ENCODE assay signal across 10 cellular contexts in genomic region chr2:219661197-219661954, GRCh38. TPM values are rescaled to one million over a fixed set of nuclear protein-coding genes. Genes with fewer than 3 reads are reported as not detected.
DNase-seq lines count a peak whose midpoint lies in the region; ATAC-seq, FAIRE-seq and TF ChIP-seq lines count a peak whose summit lies in the region.
"Had no signal": no experiment of that assay in that cellular context is flagged by ENCODE, and none has a peak within 500 bp of the region (broad histone marks: within the 10 kb centered on the region; RNA-seq: fewer than 3 reads in every experiment).

No MANE protein-coding gene starts in this region.

- 0% methylated on average over 7 of the region's 7 CpGs for WGBS in HepG2 (ENCODE audit: low lambda C conversion rate)
- WGBS in right lobe of liver (ENCODE audit: insufficient coverage, low coverage, low lambda C conversion rate, missing lambda C conversion rate): 26% methylated on average over 7 of the region's 7 CpGs

- no peak for TF ChIP-seq RAD21 in HepG2 (CRISPR knock-in tag; IDR thresholded peaks at IDR 0.05)

- no peaks in the 10 kb centered on the region for H4K20me1 ChIP-seq in HepG2 (ENCODE audit: insufficient read depth, low read length)

- in situ Hi-C loops in HepG2 (cut with HindIII; ENCODE audit: extremely low pct_ligation_motif_present, low pct_unique_long_range_greater_than_20kb): no loop called here

- H3K9ac ChIP-seq in HepG2 (ENCODE audit: insufficient read depth, low read depth, low read length): no peak overlapping the region

- no peak for TF ChIP-seq EP300 in HepG2 (IDR thresholded peaks at IDR 0.05; ENCODE audit: low read depth in 2 of 2, low read length in 2 of 2)
- TF ChIP-seq EP300 in HepG2 (CRISPR knock-in tag; IDR thresholded peaks at IDR 0.05; ENCODE audit: borderline replicate concordance): no peak

- H3K36me3 ChIP-seq in HepG2 (replicated peaks in 1 of 2; ENCODE audit: control insufficient read depth in 1 of 2, insufficient read depth in 2 of 2, low read length in 2 of 2) (no peaks in the 10 kb centered on the region), right lobe of liver (no peaks in the 10 kb centered on the region), vagina (no peaks in the 10 kb centered on the region)
- H3K36me3 ChIP-seq: left ventricle myocardium inferior had no signal

- TF ChIP-seq POLR2A in HepG2 (IDR thresholded peaks at IDR 0.05; ENCODE audit: insufficient read depth in 1 of 2, low read depth in 2 of 2, low read length in 2 of 2) (no peak), right lobe of liver (IDR thresholded peaks at IDR 0.05) (no peak), vagina (IDR thresholded peaks at IDR 0.05) (no peak)

- peak overlapping the region; percentile 14 for H3K4me2 ChIP-seq in HepG2 (ENCODE audit: low read depth, low read length)

- peak; percentile 24 for DNase-seq in HepG2 (ENCODE audit: low spot score)
- DNase-seq in right lobe of liver: no peak
- DNase-seq in amniotic epithelial cell (ENCODE audit: low read depth): peak; percentile 86
- peak; percentile 16 to 46 for DNase-seq in vagina (ENCODE audit: extremely low spot score in 2 of 2)
- DNase-seq in HPDE6-E6E7 (ENCODE audit: extremely low spot score): no peak
- DNase-seq in COLO668 (lab: John Stamatoyannopoulos, UW; ENCODE audit: unreplicated experiment): no peak
- no peak for DNase-seq in amniotic stem cell (lab: John Stamatoyannopoulos, UW)
- DNase-seq: left ventricle myocardium inferior, NCI-H2171 treated with DMSO at 0.1 percent for 48 hours had no signal

- TF ChIP-seq CTCF in HepG2 (CRISPR knock-in tag; IDR thresholded peaks at IDR 0.05) (no peak), right lobe of liver (IDR thresholded peaks at IDR 0.05) (no peak), vagina (IDR thresholded peaks at IDR 0.05) (no peak)

- H2AFZ ChIP-seq in HepG2 (ENCODE audit: low read length): no peak overlapping the region

- no peaks in the 10 kb centered on the region for H3K79me2 ChIP-seq in HepG2 (ENCODE audit: insufficient read depth, low read length)

- peaks cover 16% of the 10 kb centered on the region for H3K4me1 ChIP-seq in HepG2 (ENCODE audit: insufficient read depth, low read length)
- no peaks in the 10 kb centered on the region for H3K4me1 ChIP-seq in right lobe of liver
- H3K4me1 ChIP-seq in vagina: peaks cover 8% of the 10 kb centered on the region

- H3K9me3 ChIP-seq in HepG2 (ENCODE audit: low read length) (peaks cover 24% of the 10 kb centered on the region), right lobe of liver (no peaks in the 10 kb centered on the region), vagina (no peaks in the 10 kb centered on the region)

- CTCF ChIA-PET in HepG2 (lab: Yijun Ruan, JAX; ENCODE audit: low intra/inter-chr PET ratio, low total read pairs): no interaction called here

- no peak overlapping the region for H3K4me3 ChIP-seq in HepG2 (replicated peaks in 1 of 3; ENCODE audit: insufficient read depth in 1 of 3, low read depth in 2 of 3, low read length in 3 of 3)
- no peak overlapping the region for H3K4me3 ChIP-seq in right lobe of liver
- no peak overlapping the region for H3K4me3 ChIP-seq in vagina
- H3K4me3 ChIP-seq: left ventricle myocardium inferior had no signal

- intact Hi-C loops in HepG2 (cut with micrococcal nuclease; ENCODE audit: unreplicated experiment) (no loop called here), right lobe of liver (cut with DNase I) (no loop called here), vagina (cut with DNase I) (no loop called here)

- H3K27ac ChIP-seq in HepG2 (ENCODE audit: extremely low read length, insufficient read depth, low read length) (no peak overlapping the region), right lobe of liver (no peak overlapping the region), vagina (no peak overlapping the region)
- H3K27ac ChIP-seq: left ventricle myocardium inferior had no signal

- POLR2A ChIA-PET in HepG2 (lab: Yijun Ruan, JAX): no interaction called here

- peaks cover 4% of the 10 kb centered on the region in 2 experiments; a peak in 3 of 5 replicates for H3K27me3 ChIP-seq in HepG2 (ENCODE audit: control insufficient read depth in 1 of 2, insufficient read depth in 2 of 2, low read length in 2 of 2)
- no peaks in the 10 kb centered on the region for H3K27me3 ChIP-seq in right lobe of liver
- H3K27me3 ChIP-seq in vagina: no peaks in the 10 kb centered on the region

- ATAC-seq in HepG2 (peak; percentile 62), right lobe of liver (no peak), HG03025 (IDR thresholded peaks at IDR 0.05; ENCODE audit: low FRiP score, unreplicated experiment) (peak; percentile 86)

- no TSS peak for BruUV-seq in HepG2 (replicated peaks; lab: Mats Ljungman, UMichigan)

- FAIRE-seq in HepG2 (lab: Jason Lieb, UNC): peak; percentile 30

TF ChIP-seq in HepG2, 621 proteins besides CTCF, POLR2A, EP300 and RAD21:
- TF ChIP-seq SETDB1 (CRISPR knock-in tag; IDR thresholded peaks at IDR 0.05; ENCODE audit: borderline replicate concordance): peak; percentile 95; the same call in 1 of the 2 replicates
- TF ChIP-seq FOXJ3 (CRISPR knock-in tag; IDR thresholded peaks at IDR 0.05; ENCODE audit: borderline replicate concordance): no peak
- TF ChIP-seq NFE2 (CRISPR knock-in tag; IDR thresholded peaks at IDR 0.05): no peak
- TF ChIP-seq KLF15 (CRISPR knock-in tag; IDR thresholded peaks at IDR 0.05; ENCODE audit: borderline replicate concordance): no peak
- TF ChIP-seq ZNF430 (CRISPR knock-in tag; IDR thresholded peaks at IDR 0.05): no peak
- TF ChIP-seq ZNF274 (CRISPR knock-in tag; IDR thresholded peaks at IDR 0.05): no peak

RNA-seq across cellular contexts. Expression of gene SLC4A3, which starts 33.9 kb away (rescaled TPM):
- total RNA-seq in HepG2 (2016; rRNA removed; fragmentation: Illumina TruSeq; extraction: Trizol) (0.10 and 0.18 TPM in 2 replicates), right lobe of liver (under 1 TPM in 5 of 6 experiments, not detected in 1; 0.14 to 0.42 (median 0.27) TPM), vagina (13.5 TPM)
- total RNA-seq in HepG2 (2016; cell fraction: cytosol; rRNA removed; fragmentation: Illumina TruSeq; extraction: Trizol; ENCODE audit: low read depth): not detected in 2 replicates
- 0.13 and 0.22 TPM in 2 replicates for total RNA-seq in HepG2 (2016; cell fraction: insoluble cytoplasmic fraction; rRNA removed; fragmentation: Illumina TruSeq; extraction: Trizol)
- not detected in 2 replicates for total RNA-seq in HepG2 (2016; cell fraction: membrane; rRNA removed; fragmentation: Illumina TruSeq; extraction: Trizol)
- 0.22 and 0.53 TPM in 2 replicates for total RNA-seq in HepG2 (2016; cell fraction: nucleus; rRNA removed; fragmentation: Illumina TruSeq; extraction: Trizol)
- 0.95 and 1.2 TPM in 2 replicates for polyA plus RNA-seq in HepG2 (2011; rRNA removed)
- 0.55 and 0.62 TPM in 2 replicates for polyA plus RNA-seq in HepG2 (2011; cell fraction: cytosol; rRNA removed)
- polyA plus RNA-seq in HepG2 (2011; cell fraction: nucleus; rRNA removed): 10.4 and 15.1 TPM in 2 replicates
- 0.32 and 0.75 TPM in 2 replicates for polyA plus RNA-seq in HepG2 (2012)
- polyA plus RNA-seq in HepG2 (2016; cell fraction: cytosol; fragmentation: Illumina TruSeq; extraction: Trizol; ENCODE audit: low read depth): 0.05 TPM in 1 of 2 replicates, not detected in the other
- 0.17 TPM in 1 of 2 replicates, not detected in the other for polyA plus RNA-seq in HepG2 (2016; cell fraction: insoluble cytoplasmic fraction; fragmentation: Illumina TruSeq; extraction: Trizol; ENCODE audit: low read depth)
- 0.13 TPM in 1 of 2 replicates, not detected in the other for polyA plus RNA-seq in HepG2 (2016; cell fraction: membrane; fragmentation: Illumina TruSeq; extraction: Trizol; ENCODE audit: low read depth)
- polyA plus RNA-seq in HepG2 (2016; cell fraction: nucleus; fragmentation: Illumina TruSeq; extraction: Trizol; ENCODE audit: insufficient read depth, low read depth): 0.52 and 0.57 TPM in 2 replicates
- 1.2 TPM in 1 of 2 replicates, not detected in the other for polyA minus RNA-seq in HepG2 (2011; rRNA and poly(A)+ RNA removed; ENCODE audit: low replicate concordance)
- 0.70 TPM in 1 of 2 replicates, not detected in the other for polyA minus RNA-seq in HepG2 (2011; cell fraction: cytosol; rRNA and poly(A)+ RNA removed)
- 2.1 and 2.6 TPM in 2 replicates for polyA minus RNA-seq in HepG2 (2011; cell fraction: nucleus; rRNA and poly(A)+ RNA removed)

Comparison
In these comparisons a context has a peak if more than half of its experiments do, and no peak if none do; other contexts are left out.
1. ATAC-seq: peak in HepG2 (single experiment) and HG03025 (single experiment); none in right lobe of liver (0 of 4).
2. DNase-seq: peak in HepG2 (single experiment), amniotic epithelial cell (single experiment) and vagina (2 of 2); none in right lobe of liver (0 of 3), HPDE6-E6E7 (single experiment), COLO668 (single experiment) and amniotic stem cell (single experiment).